Comparison of ENCODE assay signal across 14 cellular contexts in genomic region chr7:132386249-132386681, GRCh38.
DNase-seq lines count a peak whose midpoint lies in the region; ATAC-seq and TF ChIP-seq lines count a peak whose summit lies in the region.
"Had no signal": no experiment of that assay in that cellular context is flagged by ENCODE, and none has a peak within 500 bp of the region (broad histone marks: within the 10 kb centered on the region; RNA-seq: fewer than 3 reads in every experiment).

No MANE protein-coding gene starts in this region.

- H3K9me2 ChIP-seq in hepatocyte (replicated peaks; ENCODE audit: insufficient read depth): no peaks in the 10 kb centered on the region

- H3K36me3 Mint-ChIP-seq in CD4-positive, alpha-beta memory T cell: no peaks in the 10 kb centered on the region
- H3K36me3 Mint-ChIP-seq: IgD-negative memory B cell, type B pancreatic cell had no signal

- H3K4me1 Mint-ChIP-seq in CD4-positive, alpha-beta memory T cell: no peaks in the 10 kb centered on the region
- H3K4me1 Mint-ChIP-seq: IgD-negative memory B cell had no signal

- intact Hi-C loops in sciatic nerve (cut with DNase I): no loop called here
- intact Hi-C loops in CD4-positive, alpha-beta memory T cell (cut with micrococcal nuclease): no loop called here

- H3K36me3 ChIP-seq in hepatocyte (replicated peaks; ENCODE audit: insufficient read depth, low read depth): no peaks in the 10 kb centered on the region
- H3K36me3 ChIP-seq in CD4-positive, alpha-beta memory T cell (ENCODE audit: insufficient read depth, low read length): no peaks in the 10 kb centered on the region

- H3K9me3 Mint-ChIP-seq in CD4-positive, alpha-beta memory T cell: no peaks in the 10 kb centered on the region

- H3K27me3 ChIP-seq in hepatocyte: no peaks in the 10 kb centered on the region
- H3K27me3 ChIP-seq in CD4-positive, alpha-beta memory T cell (ENCODE audit: insufficient read depth, low read length): no peaks in the 10 kb centered on the region

- no peaks in the 10 kb centered on the region for H4K20me1 ChIP-seq in hepatocyte (ENCODE audit: insufficient read depth, poor library complexity, severe bottlenecking)

- POLR2A ChIA-PET in CD4-positive, alpha-beta memory T cell (lab: Charles Lee; ENCODE audit: partially characterized antibody): no interaction called here

- H3K79me2 ChIP-seq in hepatocyte: no peaks in the 10 kb centered on the region

- ATAC-seq in SK-N-SH treated with all-trans-retinoic acid at 6 μM for 48 hours: no peak
- peak; percentile 89 for ATAC-seq in sciatic nerve
- ATAC-seq in esophagus mucosa: no peak
- ATAC-seq: naive thymus-derived CD4-positive, alpha-beta T cell had no signal

- H3K27me3 Mint-ChIP-seq in CD4-positive, alpha-beta memory T cell: peaks cover 2 to 10% of the 10 kb centered on the region in 2 donors
- H3K27me3 Mint-ChIP-seq: IgD-negative memory B cell had no signal

- H2AFZ ChIP-seq in hepatocyte: no peak overlapping the region

- CTCF ChIA-PET in CD4-positive, alpha-beta memory T cell (lab: Charles Lee; ENCODE audit: partially characterized antibody): interaction anchor here (1.2 to 1.4 kb wide), 2 partner anchors 8 to 194 kb away, joined by 3 to 4 read pairs; no protein-coding TSS in a partner anchor

- 49% methylated on average over 10 of the region's 10 CpGs for WGBS in hepatocyte (ENCODE audit: low lambda C conversion rate, missing lambda C conversion rate)

- H3K4me3 Mint-ChIP-seq in CD4-positive, alpha-beta memory T cell: no peak overlapping the region
- H3K4me3 Mint-ChIP-seq: IgD-negative memory B cell; naive thymus-derived CD4-positive, alpha-beta T cell; type B pancreatic cell had no signal

- H3K4me1 ChIP-seq in hepatocyte (ENCODE audit: insufficient read depth): peaks cover 8% of the 10 kb centered on the region
- no peaks in the 10 kb centered on the region for H3K4me1 ChIP-seq in CD4-positive, alpha-beta memory T cell (ENCODE audit: insufficient read depth, low read length)

- TF ChIP-seq CTCF in LNCaP clone FGC (IDR thresholded peaks at IDR 0.05; ENCODE audit: control insufficient read depth, extremely low read depth, insufficient read depth): no peak
- TF ChIP-seq CTCF in hepatocyte (IDR thresholded peaks at IDR 0.05; ENCODE audit: poor library complexity): no peak

- no peaks in the 10 kb centered on the region for H3K9me3 ChIP-seq in hepatocyte (ENCODE audit: low read depth)
- no peaks in the 10 kb centered on the region for H3K9me3 ChIP-seq in CD4-positive, alpha-beta memory T cell (ENCODE audit: control insufficient read depth in 1 of 2, low read length in 2 of 2)
- H3K9me3 ChIP-seq: Caco-2 had no signal

- DNase-seq in LNCaP clone FGC (ENCODE audit: low read depth): peak; percentile 6
- peak; percentile 30 for DNase-seq in hepatocyte (ENCODE audit: low spot score)
- peak; percentile 66 for DNase-seq in sciatic nerve (ENCODE audit: low spot score)
- DNase-seq in NCI-H128 (lab: John Stamatoyannopoulos, UW; ENCODE audit: unreplicated experiment): no peak
- DNase-seq in stimulated activated CD4-positive, alpha-beta T cell treated with anti-CD3 and anti-CD28 coated beads, Interleukin-1b, Interleukin-23, amount 100 ng/mL, for 48 hours: no peak
- DNase-seq in CD4-positive, alpha-beta memory T cell: no peak
- DNase-seq: activated CD8-positive, alpha-beta memory T cell treated with anti-CD3 and anti-CD28 coated beads, Interleukin-2, amount 50 U/mL, for 48 hours; Caco-2; naive thymus-derived CD4-positive, alpha-beta T cell; T1000 had no signal

- H3K4me3 ChIP-seq in LNCaP clone FGC (ENCODE audit: low read depth, low read length) (no peak overlapping the region), hepatocyte (no peak overlapping the region)
- H3K4me3 ChIP-seq in CD4-positive, alpha-beta memory T cell (ENCODE audit: low read length in 2 of 2): no peak overlapping the region

- no peak overlapping the region for H3K27ac ChIP-seq in hepatocyte
- no peak overlapping the region for H3K27ac ChIP-seq in CD4-positive, alpha-beta memory T cell (ENCODE audit: low read depth, low read length)

- H3K4me2 ChIP-seq in hepatocyte: no peak overlapping the region

- H3K27ac Mint-ChIP-seq in CD4-positive, alpha-beta memory T cell: no peak overlapping the region
- H3K27ac Mint-ChIP-seq: IgD-negative memory B cell; naive thymus-derived CD4-positive, alpha-beta T cell; type B pancreatic cell had no signal

TF ChIP-seq in SK-N-SH treated with all-trans-retinoic acid at 6 μM for 48 hours, 23 proteins besides CTCF, POLR2A, EP300 and RAD21:
- peak; percentile 56; the same call in 1 of the 2 replicates for TF ChIP-seq TCF4 (CRISPR knock-in tag; IDR thresholded peaks at IDR 0.05; ENCODE audit: borderline replicate concordance)
- TF ChIP-seq GLIS3 (CRISPR knock-in tag; IDR thresholded peaks at IDR 0.05): no peak
- TF ChIP-seq ZNF70 (CRISPR knock-in tag; IDR thresholded peaks at IDR 0.05): no peak
- no peak for TF ChIP-seq TOX (CRISPR knock-in tag; IDR thresholded peaks at IDR 0.05; ENCODE audit: borderline replicate concordance)
- TF ChIP-seq ISL1 (CRISPR knock-in tag; IDR thresholded peaks at IDR 0.05): no peak

Comparison
In these comparisons a context has a peak if more than half of its experiments do, and no peak if none do; other contexts are left out.
1. DNase-seq: peak in LNCaP clone FGC (single experiment), hepatocyte (single experiment) and sciatic nerve (single experiment); none in NCI-H128 (single experiment), stimulated activated CD4-positive, alpha-beta T cell treated with anti-CD3 and anti-CD28 coated beads, Interleukin-1b, Interleukin-23, amount 100 ng/mL, for 48 hours (single experiment) and CD4-positive, alpha-beta memory T cell (0 of 5).